Comparison of ENCODE assay signal across 1 cellular context in genomic region chr4:168811793-168812651, GRCh38.
TF ChIP-seq lines count a peak whose summit lies in the region.

No MANE protein-coding gene starts in this region.

TF ChIP-seq in H1, 55 proteins besides CTCF, POLR2A, EP300 and RAD21:
- TF ChIP-seq CHD1 (IDR thresholded peaks at IDR 0.05; ENCODE audit: low read depth, low read length) (no peak), CBX5 (IDR thresholded peaks at IDR 0.05; ENCODE audit: low read depth, low read length) (no peak), SIN3A (conservative IDR thresholded peaks at IDR 0.05 in 1 of 2, IDR thresholded peaks at IDR 0.05 in 1 of 2; ENCODE audit: low read depth in 1 of 2, low read length in 2 of 2) (no peak), SP2 (IDR thresholded peaks at IDR 0.05; ENCODE audit: low read length) (no peak), TAF7 (optimal IDR thresholded peaks at IDR 0.05; ENCODE audit: borderline replicate concordance, low read depth, low read length) (no peak), ASH2L (IDR thresholded peaks at IDR 0.05; ENCODE audit: low read length) (no peak), KDM1A (IDR thresholded peaks at IDR 0.05; ENCODE audit: borderline replicate concordance, low read length) (no peak), SIRT6 (IDR thresholded peaks at IDR 0.05; ENCODE audit: low read length) (no peak), CTBP2 (IDR thresholded peaks at IDR 0.05; ENCODE audit: borderline replicate concordance, insufficient read depth, insufficient read length, low read length) (no peak), ATF3 (IDR thresholded peaks at IDR 0.05; ENCODE audit: insufficient read depth, low read depth, low read length) (no peak)
